ENCODE assay signal across 19 cellular contexts in the genomic region with DNA sequence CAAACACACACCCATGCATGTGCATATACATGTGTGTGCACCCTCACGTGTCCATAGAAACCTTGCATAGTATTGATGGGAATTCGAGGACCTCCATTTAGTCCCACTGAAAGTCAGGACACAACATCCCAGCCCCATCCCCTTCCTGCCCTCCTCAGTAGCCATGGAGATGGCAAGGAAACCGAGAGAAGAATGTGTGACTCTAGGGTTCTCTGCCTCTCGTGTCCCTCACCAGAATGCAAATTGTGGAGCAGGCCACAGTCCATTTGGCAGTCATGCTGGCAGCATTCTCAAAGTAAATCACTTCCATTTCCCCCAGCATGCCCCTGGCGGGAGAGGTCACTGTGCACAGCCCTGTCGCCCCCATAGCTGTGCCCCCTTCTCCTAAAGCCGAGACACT.
"Had no signal": no experiment of that assay in that cellular context is flagged by ENCODE, and none has a peak within 500 bp of the region (broad histone marks: within the 10 kb centered on the region; RNA-seq: fewer than 3 reads in every experiment).

No MANE protein-coding gene starts in this region.

- H3K36me3 ChIP-seq: gastrocnemius medialis, thoracic aorta, upper lobe of right lung had no signal

- H3K4me1 ChIP-seq: body of pancreas, spleen, upper lobe of right lung had no signal

- DNase-seq: activated CD4-positive, alpha-beta T cell treated with anti-CD3 and anti-CD28 coated beads for 1 hour; activated CD4-positive, alpha-beta T cell treated with anti-CD3 and anti-CD28 coated beads, Interleukin-2, amount 50 U/mL, for 1 hour; activated CD8-positive, alpha-beta T cell treated with anti-CD3 and anti-CD28 coated beads, Interleukin-2, amount 10 ng/mL, durations not matched to agents 7 days and 5 days; activated gamma-delta T cell treated with Interleukin-2 at 50 U/mL for 16 hours; body of pancreas; esophagus squamous epithelium; gastrocnemius medialis; heart left ventricle; islet precursor cell; left ventricle myocardium inferior; mucosa of descending colon; retina; spleen; stimulated activated CD4-positive, alpha-beta T cell treated with anti-CD3 and anti-CD28 coated beads, Interleukin-4, amount 100 ng/mL, for 1 hour; stimulated activated naive CD4-positive, alpha-beta T cell treated with Interleukin-2 at 50 U/mL for 16 hours; T-helper 1 cell; upper lobe of right lung; WERI-Rb-1 had no signal

- H3K27ac ChIP-seq: body of pancreas, esophagus squamous epithelium, gastrocnemius medialis, heart left ventricle, left ventricle myocardium inferior, spleen, thoracic aorta, upper lobe of right lung, WERI-Rb-1 had no signal

- H3K4me3 ChIP-seq: body of pancreas, esophagus squamous epithelium, gastrocnemius medialis, heart left ventricle, left ventricle myocardium inferior, mucosa of descending colon, spleen, thoracic aorta, upper lobe of right lung had no signal

- ATAC-seq: activated CD8-positive, alpha-beta T cell treated with anti-CD3 and anti-CD28 coated beads, Interleukin-2, amount 10 ng/mL, durations not matched to agents 7 days and 5 days; body of pancreas; gastrocnemius medialis; upper lobe of right lung had no signal

- H3K9me3 ChIP-seq: gastrocnemius medialis had no signal

- H3K27me3 ChIP-seq: body of pancreas, esophagus squamous epithelium, gastrocnemius medialis, heart left ventricle, spleen, upper lobe of right lung had no signal
